ENCODE assay signal across 14 cellular contexts in genomic region chr6:129890164-129890563, GRCh38. TPM values are rescaled to one million over a fixed set of nuclear protein-coding genes. Genes with fewer than 3 reads are reported as not detected.
A peak's percentile ranks its signal among the peaks of the same experiment; 100 is the strongest.
DNase-seq lines count a peak whose midpoint lies in the region; ATAC-seq and TF ChIP-seq lines count a peak whose summit lies in the region.
"Had no signal": no experiment of that assay in that cellular context is flagged by ENCODE, and none has a peak within 500 bp of the region (broad histone marks: within the 10 kb centered on the region; RNA-seq: fewer than 3 reads in every experiment).

No MANE protein-coding gene starts in this region.

- peak overlapping the region; percentile 82 for H3K27ac ChIP-seq in ACC112 (ENCODE audit: low read depth, low read length)
- H3K27ac ChIP-seq in RWPE1 = peak overlapping the region; percentile 69
- H3K27ac ChIP-seq in gastrocnemius medialis = no peak overlapping the region
- H3K27ac ChIP-seq: tibial artery had no signal

- POLR2A ChIA-PET in RWPE1 (lab: Yijun Ruan, JAX; ENCODE audit: low non-redundant PET) = no interaction called here

- CTCF ChIA-PET in RWPE1 (lab: Yijun Ruan, JAX) = no interaction called here

- TF ChIP-seq CTCF in RWPE1 (conservative IDR thresholded peaks at IDR 0.05; ENCODE audit: low read depth) (no peak), fibroblast of mammary gland (conservative IDR thresholded peaks at IDR 0.05; ENCODE audit: control insufficient read depth, insufficient read depth, low read depth, low read length) (no peak), gastrocnemius medialis (IDR thresholded peaks at IDR 0.05 in 4 of 5, conservative IDR thresholded peaks at IDR 0.05 in 1 of 5) (no peak)

- H3K27me3 ChIP-seq in ACC112 (ENCODE audit: insufficient read depth, low read length) (no peaks in the 10 kb centered on the region), gastrocnemius medialis (no peaks in the 10 kb centered on the region)
- H3K27me3 ChIP-seq: tibial artery had no signal

- no peak for TF ChIP-seq POLR2A in gastrocnemius medialis (IDR thresholded peaks at IDR 0.05)

- H3K36me3 ChIP-seq in ACC112 (ENCODE audit: insufficient read depth, low read length) (no peaks in the 10 kb centered on the region), gastrocnemius medialis (no peaks in the 10 kb centered on the region)
- H3K36me3 ChIP-seq: tibial artery had no signal

- intact Hi-C loops in gastrocnemius medialis (cut with DNase I; ENCODE audit: low total_unique reads) = loop anchor here (5.0 kb wide), 1 partner anchor 132 kb away; no protein-coding TSS in a partner anchor

- H3K79me2 ChIP-seq in ACC112 (ENCODE audit: control insufficient read depth, insufficient read depth, low read length, unreplicated experiment) = no peaks in the 10 kb centered on the region

- no peaks in the 10 kb centered on the region for H3K9me3 ChIP-seq in gastrocnemius medialis
- H3K9me3 ChIP-seq: tibial artery had no signal

- ATAC-seq in GM18868 (IDR thresholded peaks at IDR 0.05; ENCODE audit: unreplicated experiment) = peak; percentile 35
- no peak for ATAC-seq in gastrocnemius medialis

- in situ Hi-C loops in gastrocnemius medialis (cut with MboI; ENCODE audit: low sequenced_read_pairs in 4 of 4) = no loop called here

- H2AFZ ChIP-seq in ACC112 (ENCODE audit: low read length, unreplicated experiment) = peak overlapping the region; percentile 33

- peak overlapping the region; percentile 35; the same call in 1 of the 2 replicates for H3K4me3 ChIP-seq in ACC112 (ENCODE audit: low read depth, low read length)
- H3K4me3 ChIP-seq in fibroblast of mammary gland (ENCODE audit: control insufficient read depth, low read depth, low read length) = no peak overlapping the region
- H3K4me3 ChIP-seq in gastrocnemius medialis = no peak overlapping the region
- H3K4me3 ChIP-seq: tibial artery had no signal

- DNase-seq in RWPE1 (ENCODE audit: low spot score) = peak; percentile 15
- DNase-seq in fibroblast of mammary gland (ENCODE audit: low read depth) = peak; percentile 91
- DNase-seq in gastrocnemius medialis = no peak
- no peak for DNase-seq in UCSD-AML1 (lab: John Stamatoyannopoulos, UW; ENCODE audit: unreplicated experiment)
- DNase-seq in stimulated activated CD4-positive, alpha-beta T cell treated with anti-CD3 and anti-CD28 coated beads, Interleukin-2, amount 100 ng/mL, for 24 hours = no peak
- no peak for DNase-seq in NCI-H526 (lab: John Stamatoyannopoulos, UW)
- DNase-seq: activated CD4-positive, alpha-beta T cell treated with anti-CD3 and anti-CD28 coated beads, Interleukin-2, amount 50 U/mL, for 4 hours; hippocampal formation; naive thymus-derived CD4-positive, alpha-beta T cell; NCI-H1436; tibial artery had no signal

- H3K4me1 ChIP-seq in ACC112 (ENCODE audit: control insufficient read depth, insufficient read depth, low read length, unreplicated experiment) = peaks cover 19% of the 10 kb centered on the region
- no peaks in the 10 kb centered on the region for H3K4me1 ChIP-seq in gastrocnemius medialis
- H3K4me1 ChIP-seq: tibial artery had no signal

RNA-seq across cellular contexts. Expression of gene TMEM244, which starts 29.0 kb away (rescaled TPM):
- not detected for total RNA-seq in gastrocnemius medialis
- total RNA-seq: cardiac septum; naive thymus-derived CD4-positive, alpha-beta T cell had no signal

Comparison
In these comparisons a context has a peak if more than half of its experiments do, and no peak if none do; other contexts are left out.
1. H3K27ac ChIP-seq: peak in ACC112 (single experiment) and RWPE1 (single experiment); none in gastrocnemius medialis (0 of 4).
2. DNase-seq: peak in RWPE1 (single experiment) and fibroblast of mammary gland (single experiment); none in gastrocnemius medialis (0 of 2), UCSD-AML1 (single experiment), stimulated activated CD4-positive, alpha-beta T cell treated with anti-CD3 and anti-CD28 coated beads, Interleukin-2, amount 100 ng/mL, for 24 hours (0 of 2) and NCI-H526 (0 of 2).